8 cellular contexts compared by ENCODE assay signal in genomic region chr2:59888015-59888414, GRCh38.
DNase-seq lines count a peak whose midpoint lies in the region; ATAC-seq, FAIRE-seq and TF ChIP-seq lines count a peak whose summit lies in the region.

No MANE protein-coding gene starts in this region.

- ATAC-seq in GM21423 (IDR thresholded peaks at IDR 0.05; ENCODE audit: unreplicated experiment), result peak; percentile 99
- ATAC-seq in foreskin keratinocyte, result no peak

- H3K36me3 Mint-ChIP-seq in activated naive CD8-positive, alpha-beta T cell treated with anti-CD3 and anti-CD28 coated beads for 36 hours, result peaks cover 1% of the 10 kb centered on the region

- H3K27ac ChIP-seq in foreskin keratinocyte, result no peak overlapping the region

- no peaks in the 10 kb centered on the region for H3K27me3 Mint-ChIP-seq in activated naive CD8-positive, alpha-beta T cell treated with anti-CD3 and anti-CD28 coated beads for 36 hours

- H3K27ac Mint-ChIP-seq in activated naive CD8-positive, alpha-beta T cell treated with anti-CD3 and anti-CD28 coated beads for 36 hours, result peak overlapping the region; percentile 65

- TF ChIP-seq CTCF in GM12864 (IDR thresholded peaks at IDR 0.05; ENCODE audit: low read depth, low read length, missing control alignments) (no peak), foreskin keratinocyte (conservative IDR thresholded peaks at IDR 0.05) (no peak)

- in situ Hi-C loops in ACHN (cut with HindIII; ENCODE audit: low pct_ligation_motif_present, low pct_unique_long_range_greater_than_20kb, low sequenced_read_pairs), result no loop called here

- peaks cover 40% of the 10 kb centered on the region for H3K4me1 Mint-ChIP-seq in activated naive CD8-positive, alpha-beta T cell treated with anti-CD3 and anti-CD28 coated beads for 36 hours

- H3K4me3 Mint-ChIP-seq in activated naive CD8-positive, alpha-beta T cell treated with anti-CD3 and anti-CD28 coated beads for 36 hours, result peak overlapping the region; percentile 64

- no peaks in the 10 kb centered on the region for H3K27me3 ChIP-seq in foreskin keratinocyte

- DNase-seq in GM12864 (ENCODE audit: low read depth) (peak; percentile 12), NOMO-1 (lab: John Stamatoyannopoulos, UW; ENCODE audit: unreplicated experiment in 2 of 2) (no peak), HTR-8/SVneo (ENCODE audit: insufficient read length, low spot score) (no peak), foreskin keratinocyte (no peak), ACHN (no peak)
- DNase-seq in Jurkat, Clone E6-1 (ENCODE audit: low read depth, low spot score), result peak; percentile 99
- DNase-seq in activated naive CD8-positive, alpha-beta T cell treated with anti-CD3 and anti-CD28 coated beads for 36 hours, result peak; percentile 54

- peaks cover 3% of the 10 kb centered on the region for H3K9me3 Mint-ChIP-seq in activated naive CD8-positive, alpha-beta T cell treated with anti-CD3 and anti-CD28 coated beads for 36 hours

- no peak for FAIRE-seq in HTR-8/SVneo (lab: Jason Lieb, UNC)

- no peaks in the 10 kb centered on the region for H3K4me1 ChIP-seq in foreskin keratinocyte

- no peak overlapping the region for H3K4me3 ChIP-seq in GM12864 (ENCODE audit: low read depth, low read length)
- H3K4me3 ChIP-seq in Jurkat, Clone E6-1 (ENCODE audit: low read length), result peak overlapping the region; percentile 54

Comparison
In these comparisons a context has a peak if more than half of its experiments do, and no peak if none do; other contexts are left out.
1. DNase-seq: peak in GM12864 (single experiment), Jurkat, Clone E6-1 (single experiment) and activated naive CD8-positive, alpha-beta T cell treated with anti-CD3 and anti-CD28 coated beads for 36 hours (single experiment); none in NOMO-1 (0 of 2), HTR-8/SVneo (single experiment), foreskin keratinocyte (0 of 2) and ACHN (single experiment).